In genomic region chr3:40453933-40454332, GRCh38 we compare ENCODE assay signal across 9 cellular contexts. TPM values are rescaled to one million over a fixed set of nuclear protein-coding genes. Genes with fewer than 3 reads are reported as not detected.
A peak's percentile ranks its signal among the peaks of the same experiment; 100 is the strongest.
DNase-seq lines count a peak whose midpoint lies in the region; ATAC-seq, FAIRE-seq and TF ChIP-seq lines count a peak whose summit lies in the region.
"Had no signal": no experiment of that assay in that cellular context is flagged by ENCODE, and none has a peak within 500 bp of the region (broad histone marks: within the 10 kb centered on the region; RNA-seq: fewer than 3 reads in every experiment).

No MANE protein-coding gene starts in this region.

- DNase-seq in left ventricle myocardium inferior (no peak), left ventricle myocardium superior (no peak), GM12878 (ENCODE audit: low read depth, low spot score) (no peak), DMS53 treated with DMSO at 0.1 percent for 48 hours (lab: John Stamatoyannopoulos, UW; ENCODE audit: unreplicated experiment) (no peak), HTR-8/SVneo (ENCODE audit: insufficient read length, low spot score) (no peak), DMS 273 (lab: John Stamatoyannopoulos, UW; ENCODE audit: unreplicated experiment) (no peak), frontal cortex (ENCODE audit: low spot score in 2 of 2) (no peak)
- DNase-seq: NCI-H345 had no signal

- no peak for TF ChIP-seq POLR2A in GM12878 (IDR thresholded peaks at IDR 0.05; ENCODE audit: low read depth, low read length)

- H3K9me3 ChIP-seq in left ventricle myocardium inferior (replicated peaks) = no peaks in the 10 kb centered on the region
- H3K9me3 ChIP-seq in GM12878 (replicated peaks; ENCODE audit: control insufficient read depth, insufficient read depth, low read length) = no peaks in the 10 kb centered on the region
- H3K9me3 ChIP-seq in mucosa of rectum (ENCODE audit: control insufficient read depth in 2 of 2, low read length in 2 of 2) = no peaks in the 10 kb centered on the region

- peak overlapping the region; percentile 95 for H3K4me2 ChIP-seq in GM12878 (ENCODE audit: control insufficient read depth, insufficient read depth)

- no peak for TF ChIP-seq RAD21 in GM12878 (IDR thresholded peaks at IDR 0.05; ENCODE audit: insufficient read depth, low read depth, low read length)

- H3K4me1 ChIP-seq in left ventricle myocardium inferior (peaks cover 52% of the 10 kb centered on the region), GM12878 (ENCODE audit: control insufficient read depth, insufficient read depth, low read length) (peaks cover 5% of the 10 kb centered on the region), mucosa of rectum (ENCODE audit: control insufficient read depth in 2 of 2, insufficient read depth in 2 of 2, low read length in 2 of 2) (peaks cover 13 to 26% of the 10 kb centered on the region in 2 donors)

- ATAC-seq in left ventricle myocardium superior (no peak), GM12878 (no peak)

- no peak for TF ChIP-seq EP300 in GM12878 (IDR thresholded peaks at IDR 0.05; ENCODE audit: borderline replicate concordance in 1 of 2, control insufficient read depth in 1 of 2, low read depth in 2 of 2, low read length in 2 of 2)

- H4K20me1 ChIP-seq in GM12878 (ENCODE audit: control insufficient read depth, insufficient read depth) = no peaks in the 10 kb centered on the region

- peak overlapping the region; percentile 69; the same call in 1 of the 2 replicates for H3K9ac ChIP-seq in GM12878 (ENCODE audit: control insufficient read depth, insufficient read depth, low read length)
- H3K9ac ChIP-seq in mucosa of rectum (ENCODE audit: low read depth in 1 of 2, low read length in 2 of 2) = peak overlapping the region; percentile 79 to 96

- H3K27ac ChIP-seq in left ventricle myocardium inferior (replicated peaks) = peak overlapping the region; percentile 96
- no peak overlapping the region for H3K27ac ChIP-seq in GM12878 (ENCODE audit: control insufficient read depth, insufficient read depth)
- peak overlapping the region; percentile 81 to 85 for H3K27ac ChIP-seq in mucosa of rectum (ENCODE audit: low read depth in 2 of 2, low read length in 2 of 2)

- BruUV-seq in GM12878 (replicated peaks; lab: Mats Ljungman, UMichigan) = no TSS peak

- intact Hi-C loops in left ventricle myocardium inferior (cut with micrococcal nuclease) = no loop called here
- intact Hi-C loops in left ventricle myocardium superior (cut with micrococcal nuclease) = no loop called here
- intact Hi-C loops in GM12878 (cut with micrococcal nuclease; ENCODE audit: unreplicated experiment) = loop anchor here (5.0 to 10.0 kb wide), 3 partner anchors 73 to 259 kb away; no protein-coding TSS in a partner anchor

- H3K36me3 ChIP-seq in left ventricle myocardium inferior (peaks cover 19% of the 10 kb centered on the region), GM12878 (ENCODE audit: control insufficient read depth in 2 of 2, insufficient read depth in 2 of 2, low read length in 1 of 2) (peaks cover 1 to 7% of the 10 kb centered on the region in 2 experiments; a peak in 2 of 4 replicates), mucosa of rectum (ENCODE audit: control insufficient read depth in 2 of 2, insufficient read depth in 2 of 2, low read length in 2 of 2) (peaks cover 6 to 11% of the 10 kb centered on the region in 2 donors)

- RAD21 ChIA-PET in GM12878 (lab: Charles Lee; ENCODE audit: unreplicated experiment) = interaction anchor here (1.6 kb wide), 1 partner anchor 42 kb away, joined by 3 read pairs; no protein-coding TSS in a partner anchor

- peak overlapping the region; percentile 81 for H3K4me3 ChIP-seq in left ventricle myocardium inferior
- H3K4me3 ChIP-seq in GM12878 = peak overlapping the region; percentile 77; the same call in 1 of the 2 replicates
- H3K4me3 ChIP-seq in mucosa of rectum (ENCODE audit: low read length in 2 of 2) = peak overlapping the region; percentile 97 to 98

- H3K27me3 ChIP-seq in left ventricle myocardium inferior (ENCODE audit: low read depth) = no peaks in the 10 kb centered on the region
- no peaks in the 10 kb centered on the region for H3K27me3 ChIP-seq in GM12878 (replicated peaks in 1 of 2; ENCODE audit: control insufficient read depth in 2 of 2, insufficient read depth in 2 of 2, low read length in 1 of 2)
- no peaks in the 10 kb centered on the region for H3K27me3 ChIP-seq in mucosa of rectum (ENCODE audit: control insufficient read depth in 2 of 2, insufficient read depth in 2 of 2, low read length in 2 of 2)

- SMC1A ChIA-PET in GM12878 (lab: Charles Lee; ENCODE audit: uncharacterized antibody, unreplicated experiment) = no interaction called here

- no peak overlapping the region for H2AFZ ChIP-seq in GM12878 (ENCODE audit: control insufficient read depth, low read depth, low read length)

- CTCF ChIA-PET in GM12878 (lab: Yijun Ruan, JAX) = interaction anchor here (0.9 kb wide), 1 partner anchor 127 kb away, joined by 3 read pairs; no protein-coding TSS in a partner anchor

- H3K79me2 ChIP-seq in GM12878 (ENCODE audit: control insufficient read depth, insufficient read depth, low read length) = peaks cover 22% of the 10 kb centered on the region

- POLR2A ChIA-PET in GM12878 (lab: Charles Lee) = interaction anchor here (0.7 to 2.8 kb wide), 4 partner anchors 24 to 517 kb away, joined by 3 to 9 read pairs (median 4); partner anchors contain the start of genes ZNF619 and ZNF620

- FAIRE-seq in GM12878 (lab: Jason Lieb, UNC) (no peak), HTR-8/SVneo (lab: Jason Lieb, UNC) (no peak), frontal cortex (lab: Jason Lieb, UNC) (no peak)

- no peak for TF ChIP-seq CTCF in left ventricle myocardium inferior (IDR thresholded peaks at IDR 0.05; ENCODE audit: borderline replicate concordance)
- no peak for TF ChIP-seq CTCF in GM12878 (IDR thresholded peaks at IDR 0.05 in 2 of 3, conservative IDR thresholded peaks at IDR 0.05 in 1 of 3; ENCODE audit: control insufficient read depth in 2 of 3, extremely low read depth in 1 of 3, insufficient read depth in 1 of 3, low read depth in 3 of 3, low read length in 3 of 3)

- 64% methylated on average over 6 of the region's 6 CpGs for WGBS in GM12878 (ENCODE audit: insufficient coverage, insufficient replicate concordance, low lambda C conversion rate, missing lambda C conversion rate)

- in situ Hi-C loops in GM12878 (cut with MboI) = no loop called here

RNA-seq across cellular contexts. Expression of gene RPL14, which starts 3.2 kb away (rescaled TPM):
- total RNA-seq in left ventricle myocardium inferior (901 TPM), left ventricle myocardium superior (1,099 TPM), GM12878 (2014; rRNA removed) (586 and 696 TPM in 2 replicates), GM12878 (2014; rRNA removed; fragmentation: Illumina TruSeq; extraction: Trizol) (1,267 and 1,271 TPM in 2 replicates), GM12878 (2021) (3,008 and 3,127 TPM in 2 replicates), frontal cortex (163 TPM)
- total RNA-seq in GM12878 (2013; cell fraction: nucleolus; rRNA removed) = 117 and 124 TPM in 2 replicates
- polyA plus RNA-seq in GM12878 (2011; ENCODE audit: low read depth) = 1,015 TPM
- polyA plus RNA-seq in GM12878 (2011; rRNA removed) (530 and 533 TPM in 2 replicates), GM12878 (2014; fragmentation: Illumina TruSeq; extraction: Trizol) (1,545 and 1,707 TPM in 2 replicates), GM12878 (2014; fragmentation: Nextera tagmentation; extraction: Ambion mirVana) (1,000 to 10,000 TPM; 1,643 to 2,149 TPM), GM12878 (2014; rRNA removed) (927 and 1,005 TPM in 2 replicates), GM12878 (2016; fragmentation: Nextera tagmentation; extraction: Ambion mirVana) (100 to 1,000 TPM; 806 to 849 TPM)
- 370 and 403 TPM in 2 replicates for polyA plus RNA-seq in GM12878 (2011; cell fraction: cytosol; rRNA removed)
- polyA plus RNA-seq in GM12878 (2011; cell fraction: nucleus; rRNA removed) = 174 and 184 TPM in 2 replicates
- 1,938 and 2,288 TPM in 2 replicates for polyA plus RNA-seq in GM12878 (2012)
- polyA minus RNA-seq in GM12878 (2011; rRNA and poly(A)+ RNA removed) = 216 and 280 TPM in 2 replicates
- polyA minus RNA-seq in GM12878 (2011; cell fraction: cytosol; rRNA and poly(A)+ RNA removed) = 447 and 470 TPM in 2 replicates
- 71.4 and 87.4 TPM in 2 replicates for polyA minus RNA-seq in GM12878 (2011; cell fraction: nucleus; rRNA and poly(A)+ RNA removed)

RNA-seq across cellular contexts. Expression of gene ZNF619, which starts 23.0 kb away (rescaled TPM):
- total RNA-seq in left ventricle myocardium inferior = 3.6 TPM
- total RNA-seq in left ventricle myocardium superior = 4.3 TPM
- total RNA-seq in GM12878 (2013; cell fraction: nucleolus; rRNA removed) = 21.4 and 24.7 TPM in 2 replicates
- total RNA-seq in GM12878 (2014; rRNA removed) = 3.7 and 4.2 TPM in 2 replicates
- 3.8 and 4.1 TPM in 2 replicates for total RNA-seq in GM12878 (2014; rRNA removed; fragmentation: Illumina TruSeq; extraction: Trizol)
- total RNA-seq in GM12878 (2021) = 5.9 and 7.5 TPM in 2 replicates
- 1.7 TPM for polyA plus RNA-seq in GM12878 (2011; ENCODE audit: low read depth)
- 5.3 and 5.4 TPM in 2 replicates for polyA plus RNA-seq in GM12878 (2011; rRNA removed)
- polyA plus RNA-seq in GM12878 (2011; cell fraction: cytosol; rRNA removed) = 3.3 and 4.0 TPM in 2 replicates
- 3.2 and 4.6 TPM in 2 replicates for polyA plus RNA-seq in GM12878 (2011; cell fraction: nucleus; rRNA removed)
- 1.6 and 2.2 TPM in 2 replicates for polyA plus RNA-seq in GM12878 (2012)
- 3.9 and 4.8 TPM in 2 replicates for polyA plus RNA-seq in GM12878 (2014; fragmentation: Illumina TruSeq; extraction: Trizol)
- under 1 TPM; 0.42 to 0.89 TPM for polyA plus RNA-seq in GM12878 (2014; fragmentation: Nextera tagmentation; extraction: Ambion mirVana)
- polyA plus RNA-seq in GM12878 (2014; rRNA removed) = 3.7 TPM in 2 replicates
- polyA plus RNA-seq in GM12878 (2016; fragmentation: Nextera tagmentation; extraction: Ambion mirVana) = 1 to 10 TPM; 2.6 to 2.7 TPM
- polyA minus RNA-seq in GM12878 (2011; rRNA and poly(A)+ RNA removed) = 9.1 and 11.4 TPM in 2 replicates
- 2.0 and 2.4 TPM in 2 replicates for polyA minus RNA-seq in GM12878 (2011; cell fraction: cytosol; rRNA and poly(A)+ RNA removed)
- 3.4 and 5.5 TPM in 2 replicates for polyA minus RNA-seq in GM12878 (2011; cell fraction: nucleus; rRNA and poly(A)+ RNA removed)
- 4.5 TPM for total RNA-seq in frontal cortex

RNA-seq across cellular contexts. Expression of gene ZNF620, which starts 51.9 kb away (rescaled TPM):
- total RNA-seq in left ventricle myocardium inferior = 2.3 TPM
- total RNA-seq in left ventricle myocardium superior = 1.7 TPM
- total RNA-seq in GM12878 (2013; cell fraction: nucleolus; rRNA removed) = 7.1 and 8.1 TPM in 2 replicates
- total RNA-seq in GM12878 (2014; rRNA removed) = 1.7 and 2.6 TPM in 2 replicates
- 4.3 TPM in 2 replicates for total RNA-seq in GM12878 (2014; rRNA removed; fragmentation: Illumina TruSeq; extraction: Trizol)
- total RNA-seq in GM12878 (2021) = 2.9 and 3.4 TPM in 2 replicates
- 1.3 TPM for polyA plus RNA-seq in GM12878 (2011; ENCODE audit: low read depth)
- polyA plus RNA-seq in GM12878 (2011; rRNA removed) = 1.3 and 1.7 TPM in 2 replicates
- polyA plus RNA-seq in GM12878 (2011; cell fraction: cytosol; rRNA removed) = 0.88 and 1.5 TPM in 2 replicates
- 1.0 and 1.5 TPM in 2 replicates for polyA plus RNA-seq in GM12878 (2011; cell fraction: nucleus; rRNA removed)
- polyA plus RNA-seq in GM12878 (2012) = 0.94 and 1.1 TPM in 2 replicates
- 2.1 and 3.5 TPM in 2 replicates for polyA plus RNA-seq in GM12878 (2014; fragmentation: Illumina TruSeq; extraction: Trizol)
- 1 to 10 TPM; 1.3 to 1.7 TPM for polyA plus RNA-seq in GM12878 (2014; fragmentation: Nextera tagmentation; extraction: Ambion mirVana)
- 2.4 and 3.2 TPM in 2 replicates for polyA plus RNA-seq in GM12878 (2014; rRNA removed)
- 1 to 10 TPM; 2.4 to 3.8 TPM for polyA plus RNA-seq in GM12878 (2016; fragmentation: Nextera tagmentation; extraction: Ambion mirVana)
- 1.8 and 2.1 TPM in 2 replicates for polyA minus RNA-seq in GM12878 (2011; rRNA and poly(A)+ RNA removed)
- 0.80 and 2.0 TPM in 2 replicates for polyA minus RNA-seq in GM12878 (2011; cell fraction: cytosol; rRNA and poly(A)+ RNA removed)
- polyA minus RNA-seq in GM12878 (2011; cell fraction: nucleus; rRNA and poly(A)+ RNA removed) = 0.48 and 0.77 TPM in 2 replicates
- 13.9 TPM for total RNA-seq in frontal cortex
